Comparison of ENCODE assay signal across 8 cellular contexts in genomic region chr1:58780586-58781452, GRCh38. TPM values are rescaled to one million over a fixed set of nuclear protein-coding genes. Genes with fewer than 3 reads are reported as not detected.
A peak's percentile ranks its signal among the peaks of the same experiment; 100 is the strongest.
DNase-seq lines count a peak whose midpoint lies in the region; ATAC-seq and TF ChIP-seq lines count a peak whose summit lies in the region.

No MANE protein-coding gene starts in this region.

- intact Hi-C loops in IMR-90 (cut with micrococcal nuclease) = loop anchor here (5.0 to 10.0 kb wide), 6 partner anchors 264 to 1166 kb away; no protein-coding TSS in a partner anchor
- intact Hi-C loops in lower leg skin (cut with DNase I; ENCODE audit: low total_unique reads) = no loop called here

- no peak overlapping the region for H2BK20ac ChIP-seq in IMR-90 (ENCODE audit: low read depth, low read length)

- peak overlapping the region; percentile 46; the same call in 1 of the 2 replicates for H3K23ac ChIP-seq in IMR-90 (ENCODE audit: low read depth, low read length)

- TF ChIP-seq POLR2A in IMR-90 (IDR thresholded peaks at IDR 0.05; ENCODE audit: low read depth, low read length) (no peak; the same call in 1 of the 2 replicates), upper lobe of left lung (IDR thresholded peaks at IDR 0.05) (peak in 2 of 4 donors; percentile 51 to 52), lower leg skin (IDR thresholded peaks at IDR 0.05) (no peak)

- H2BK5ac ChIP-seq in IMR-90 (ENCODE audit: low read depth, low read length, poor library complexity, severe bottlenecking) = no peak overlapping the region

- H3K27ac ChIP-seq in IMR-90 (ENCODE audit: insufficient read depth, low read length) (no peak overlapping the region), liver (ENCODE audit: low read depth in 1 of 2, low read length in 2 of 2) (peak overlapping the region; percentile 61 to 65), upper lobe of left lung (peak overlapping the region; percentile 97 to 99 (median 99))

- H3K18ac ChIP-seq in IMR-90 (ENCODE audit: low read depth, low read length) = no peak overlapping the region

- H4K8ac ChIP-seq in IMR-90 (ENCODE audit: low read depth in 2 of 2, low read length in 2 of 2) = no peak overlapping the region

- H3K4me1 ChIP-seq in IMR-90 (ENCODE audit: control insufficient read depth, insufficient read depth, low read length) (peaks cover 5% of the 10 kb centered on the region), liver (ENCODE audit: control insufficient read depth in 4 of 4, insufficient read depth in 4 of 4, low read length in 3 of 4) (peaks cover 0 to 15% (median 5%) of the 10 kb centered on the region in 4 donors), upper lobe of left lung (peaks cover 7 to 20% (median 11%) of the 10 kb centered on the region in 4 donors)

- H2AFZ ChIP-seq in IMR-90 (replicated peaks; ENCODE audit: low read length, poor library complexity) = no peak overlapping the region

- no peak overlapping the region for H4K5ac ChIP-seq in IMR-90 (ENCODE audit: low read depth, low read length)

- 0 out of 2 replicates have a peak overlapping the region, but pooled peaks have one; percentile 9 for H3K4ac ChIP-seq in IMR-90 (ENCODE audit: low read depth, low read length)

- peaks cover 0 to 8% of the 10 kb centered on the region in 2 experiments; a peak in 2 of 4 replicates for H3K79me1 ChIP-seq in IMR-90 (ENCODE audit: low read depth in 1 of 2, low read length in 2 of 2)

- POLR2A ChIA-PET in IMR-90 (lab: Charles Lee; ENCODE audit: unreplicated experiment) = interaction anchor here (0.6 to 0.9 kb wide), 3 partner anchors 11 to 302 kb away, joined by 3 to 5 read pairs (median 3); no protein-coding TSS in a partner anchor

- H3K9me3 ChIP-seq in IMR-90 (ENCODE audit: control insufficient read depth, insufficient read depth, low read length) (no peaks in the 10 kb centered on the region), liver (ENCODE audit: control insufficient read depth in 4 of 4, low read length in 3 of 4) (no peaks in the 10 kb centered on the region), upper lobe of left lung (no peaks in the 10 kb centered on the region)

- H2BK15ac ChIP-seq in IMR-90 (ENCODE audit: low read depth, low read length) = no peak overlapping the region

- 0 out of 2 replicates have a peak overlapping the region, but pooled peaks have one; percentile 75 for H3K56ac ChIP-seq in IMR-90 (ENCODE audit: extremely low read depth, insufficient read depth, low read length)

- peak overlapping the region; percentile 96 for H3K14ac ChIP-seq in IMR-90 (replicated peaks; ENCODE audit: low read depth, low read length)

- peak overlapping the region; percentile 98 for H3K9ac ChIP-seq in IMR-90 (ENCODE audit: low read depth, low read length)
- peak overlapping the region; percentile 24 to 98 for H3K9ac ChIP-seq in liver (ENCODE audit: low read depth in 1 of 2, low read length in 2 of 2)

- no peak overlapping the region for H4K91ac ChIP-seq in IMR-90 (ENCODE audit: insufficient read depth, low read depth, low read length)

- ATAC-seq in IMR-90 (ENCODE audit: low read depth) (no peak), upper lobe of left lung (ENCODE audit: low FRiP score in 2 of 2) (no peak)

- no peak for TF ChIP-seq EP300 in upper lobe of left lung (IDR thresholded peaks at IDR 0.05)

- CTCF ChIA-PET in IMR-90 (lab: Yijun Ruan, JAX) = interaction anchor here (1.1 kb wide), 1 partner anchor 979 kb away, joined by 3 read pairs; no protein-coding TSS in a partner anchor

- no TSS peak for BruUV-seq in IMR-90 (replicated peaks; lab: Mats Ljungman, UMichigan)

- H4K20me1 ChIP-seq in IMR-90 (ENCODE audit: insufficient read depth, low read length) = peaks cover 41% of the 10 kb centered on the region

- WGBS in IMR-90 (ENCODE audit: extremely low coverage in 2 of 2, insufficient read length in 1 of 2), 2 experiments = no CpG with 5 or more reads among the region's 2 CpGs
- 43% methylated on average over 2 of the region's 2 CpGs for WGBS in liver
- WGBS in upper lobe of left lung, 2 donors = 25 to 30% methylated on average over 2 of the region's 2 CpGs
- 17 to 24% methylated on average over 2 of the region's 2 CpGs for WGBS in lower leg skin, 2 donors

- dilution Hi-C loops in IMR-90 (cut with HindIII; ENCODE audit: low sequenced_read_pairs, unreplicated experiment) = no loop called here

- TF ChIP-seq RAD21 in IMR-90 (IDR thresholded peaks at IDR 0.05; ENCODE audit: low read length) = no peak
- TF ChIP-seq RAD21 in liver (IDR thresholded peaks at IDR 0.05) = no peak

- no peaks in the 10 kb centered on the region for H3K27me3 ChIP-seq in IMR-90 (ENCODE audit: control insufficient read depth, insufficient read depth, low read length)
- H3K27me3 ChIP-seq in liver (ENCODE audit: control insufficient read depth in 4 of 4, insufficient read depth in 4 of 4, low read length in 3 of 4) = no peaks in the 10 kb centered on the region
- no peaks in the 10 kb centered on the region for H3K27me3 ChIP-seq in upper lobe of left lung

- in situ Hi-C loops in IMR-90 (cut with MboI; ENCODE audit: low sequenced_read_pairs) = loop anchor here (10.0 to 25.0 kb wide), 2 partner anchors 506 to 924 kb away; partner anchors contain the start of gene FGGY
- in situ Hi-C loops in astrocyte of the spinal cord (cut with HindIII; ENCODE audit: low sequenced_read_pairs) = no loop called here

- H3K36me3 ChIP-seq in IMR-90 (ENCODE audit: control insufficient read depth, insufficient read depth, low read length) = peaks cover 17% of the 10 kb centered on the region
- H3K36me3 ChIP-seq in liver (ENCODE audit: control insufficient read depth in 4 of 4, insufficient read depth in 3 of 4, low read depth in 1 of 4, low read length in 3 of 4) = no peaks in the 10 kb centered on the region
- H3K36me3 ChIP-seq in upper lobe of left lung = peaks cover 0 to 19% (median 3%) of the 10 kb centered on the region in 4 donors

- H3K9me1 ChIP-seq in IMR-90 (ENCODE audit: insufficient read depth, low read length) = no peaks in the 10 kb centered on the region

- H2AK5ac ChIP-seq in IMR-90 (ENCODE audit: low read depth, low read length) = no peak overlapping the region

- no peak overlapping the region for H2BK120ac ChIP-seq in IMR-90 (ENCODE audit: low read depth, low read length)

- H2AK9ac ChIP-seq in IMR-90 (replicated peaks; ENCODE audit: low read depth, low read length, poor library complexity) = no peak overlapping the region

- TF ChIP-seq CTCF in IMR-90 (conservative IDR thresholded peaks at IDR 0.05; ENCODE audit: low read depth, low read length) = no peak
- TF ChIP-seq CTCF in astrocyte of the spinal cord (IDR thresholded peaks at IDR 0.05; ENCODE audit: low read depth, low read length) = no peak
- TF ChIP-seq CTCF in liver (IDR thresholded peaks at IDR 0.05; ENCODE audit: low read depth, low read length, missing input control) = no peak
- no peak for TF ChIP-seq CTCF in upper lobe of left lung (IDR thresholded peaks at IDR 0.05)
- no peak for TF ChIP-seq CTCF in lower leg skin (IDR thresholded peaks at IDR 0.05)

- H3K4me3 ChIP-seq in IMR-90 (ENCODE audit: insufficient read depth, low read depth, low read length) (peak overlapping the region; percentile 98), astrocyte of the spinal cord (ENCODE audit: low read depth, low read length) (peak overlapping the region; percentile 67), liver (ENCODE audit: low read depth in 1 of 3, low read length in 3 of 3) (peak overlapping the region; percentile 67 to 87 (median 83)), upper lobe of left lung (peak overlapping the region; percentile 73 to 87 (median 84)), lower leg skin (ENCODE audit: low read depth, poor library complexity, severe bottlenecking) (no peak overlapping the region)

- peak; percentile 49 for DNase-seq in CD1c-positive myeloid dendritic cell (ENCODE audit: extremely low spot score)
- peak; percentile 16 for DNase-seq in IMR-90
- DNase-seq in astrocyte of the spinal cord (ENCODE audit: low read depth, low spot score) = peak; percentile 39
- no peak for DNase-seq in upper lobe of left lung
- no peak for DNase-seq in NCI-H187 treated with DMSO at 0.1 percent for 48 hours (lab: John Stamatoyannopoulos, UW)
- DNase-seq in T1000 (lab: John Stamatoyannopoulos, UW) = no peak
- DNase-seq in lower leg skin (ENCODE audit: low spot score in 2 of 2) = no peak

- peak overlapping the region; percentile 96 for H3K4me2 ChIP-seq in IMR-90 (ENCODE audit: low read depth, low read length)

TF ChIP-seq in IMR-90, 13 proteins besides CTCF, POLR2A, EP300 and RAD21:
- TF ChIP-seq MAFK (IDR thresholded peaks at IDR 0.05; ENCODE audit: low read depth, low read length) (no peak), CHD1 (IDR thresholded peaks at IDR 0.05; ENCODE audit: low read depth, low read length) (peak; percentile 82; the same call in 1 of the 2 replicates)
TF ChIP-seq in IMR-90: peak in this region for 1.

TF ChIP-seq in liver, 16 proteins besides CTCF, POLR2A, EP300 and RAD21:
- TF ChIP-seq JUND (IDR thresholded peaks at IDR 0.05) (peak in 1 of 2 donors; percentile 48), SP1 (IDR thresholded peaks at IDR 0.05) (no peak)
TF ChIP-seq in liver: peak in this region for 1.

RNA-seq across cellular contexts. Expression of gene JUN, which starts 3.0 kb away (rescaled TPM):
- 46.6 and 51.1 TPM in 2 replicates for total RNA-seq in IMR-90 (2012; rRNA removed)
- polyA plus RNA-seq in IMR-90 (2012; rRNA removed) = 86.9 and 89.1 TPM in 2 replicates
- polyA plus RNA-seq in IMR-90 (2012; cell fraction: cytosol; rRNA removed) = 80.5 and 108 TPM in 2 replicates
- 85.4 and 184 TPM in 2 replicates for polyA plus RNA-seq in IMR-90 (2012; cell fraction: nucleus; rRNA removed; ENCODE audit: low replicate concordance)
- total RNA-seq in liver = 10 to 100 TPM; 15.7 to 29.8 TPM
- 10 to 100 TPM; 15.0 to 19.3 TPM for polyA plus RNA-seq in liver
- total RNA-seq in upper lobe of left lung = 100 to 1,000 TPM; 142 to 400 (median 236) TPM
- 100 to 1,000 TPM in 3 of 4 donors, 10 to 100 TPM in 1; 93.8 to 589 (median 205) TPM for total RNA-seq in lower leg skin

Comparison
In these comparisons a context has a peak if more than half of its experiments do, and no peak if none do; other contexts are left out.
1. DNase-seq: peak in CD1c-positive myeloid dendritic cell (single experiment), IMR-90 (single experiment) and astrocyte of the spinal cord (single experiment); none in upper lobe of left lung (0 of 2), NCI-H187 treated with DMSO at 0.1 percent for 48 hours (single experiment), T1000 (single experiment) and lower leg skin (0 of 2).